In the genomic region with DNA sequence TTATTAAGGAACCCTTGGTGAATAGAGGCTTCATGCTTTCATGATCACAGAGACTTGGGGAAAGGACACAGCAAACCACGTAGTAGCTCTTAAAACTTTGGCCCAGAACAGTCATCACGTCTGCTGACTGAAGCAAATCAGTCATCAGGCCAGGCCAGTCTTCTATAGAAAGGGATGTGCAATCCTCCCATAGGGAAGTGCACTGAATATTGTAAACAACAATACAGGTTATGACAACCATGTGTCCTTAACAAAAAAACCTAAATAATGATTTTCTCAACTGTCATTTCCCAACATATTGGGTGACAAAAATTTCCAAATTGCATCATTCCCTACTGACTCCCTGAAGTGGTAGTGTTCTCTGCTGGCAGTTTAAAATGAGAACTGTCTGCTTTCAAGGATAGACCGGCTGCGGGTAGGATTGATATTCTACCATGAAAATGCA, we compare ENCODE assay signal across 11 cellular contexts.
DNase-seq lines count a peak whose midpoint lies in the region; ATAC-seq and TF ChIP-seq lines count a peak whose summit lies in the region.
"Had no signal": no experiment of that assay in that cellular context is flagged by ENCODE, and none has a peak within 500 bp of the region (broad histone marks: within the 10 kb centered on the region; RNA-seq: fewer than 3 reads in every experiment).

No MANE protein-coding gene starts in this region.

- peaks cover 1% of the 10 kb centered on the region for H3K27me3 Mint-ChIP-seq in endothelial cell (ENCODE audit: unreplicated experiment)

- no peaks in the 10 kb centered on the region for H3K9me3 ChIP-seq in mesodermal cell (ENCODE audit: control insufficient read depth, low read length)

- peak overlapping the region; percentile 46 for H3K27ac ChIP-seq in mesodermal cell (ENCODE audit: low read depth, low read length, severe bottlenecking)

- TF ChIP-seq POLR2A in lower leg skin (IDR thresholded peaks at IDR 0.05) = no peak

- 50 to 89% methylated on average over 1 to 3 of the region's 4 CpGs for WGBS in mesodermal cell (ENCODE audit: insufficient coverage in 2 of 2), 2 experiments
- WGBS in lower leg skin, 2 donors = 53 to 57% methylated on average over 4 of the region's 4 CpGs

- TF ChIP-seq CTCF in endothelial cell (IDR thresholded peaks at IDR 0.05; ENCODE audit: unreplicated experiment) (no peak), lower leg skin (IDR thresholded peaks at IDR 0.05) (no peak)

- H3K4me3 Mint-ChIP-seq in endothelial cell (ENCODE audit: unreplicated experiment) = no peak overlapping the region
- H3K4me3 Mint-ChIP-seq: activated naive CD4-positive, alpha-beta T cell treated with anti-CD3 and anti-CD28 coated beads, Interleukin-2, amount 50 U/mL, for 24 hours had no signal

- H3K9me3 Mint-ChIP-seq in endothelial cell (ENCODE audit: unreplicated experiment) = no peaks in the 10 kb centered on the region
- H3K9me3 Mint-ChIP-seq: activated naive CD4-positive, alpha-beta T cell treated with anti-CD3 and anti-CD28 coated beads, Interleukin-2, amount 50 U/mL, for 24 hours had no signal

- H3K4me1 Mint-ChIP-seq in endothelial cell (ENCODE audit: unreplicated experiment) = no peaks in the 10 kb centered on the region

- H3K4me3 ChIP-seq in mesodermal cell (ENCODE audit: extremely low read depth, insufficient read depth, low read length, poor library complexity, severe bottlenecking) (no peak overlapping the region), lower leg skin (ENCODE audit: low read depth, poor library complexity, severe bottlenecking) (no peak overlapping the region)

- DNase-seq in EL (peak; percentile 49), SIG-M5 treated with dmso at 0.1 percent for 504 hours (lab: John Stamatoyannopoulos, UW; ENCODE audit: unreplicated experiment) (peak; percentile 78), endothelial cell (ENCODE audit: low spot score) (no peak), lower leg skin (ENCODE audit: low spot score in 2 of 2) (no peak)
- no peak for DNase-seq in stimulated activated CD4-positive, alpha-beta T cell treated with anti-CD3 and anti-CD28 coated beads, Interleukin-15, amount 100 ng/mL, for 24 hours
- DNase-seq: NCI-H1417, T-helper 1 cell had no signal

- H3K27ac Mint-ChIP-seq in endothelial cell (ENCODE audit: unreplicated experiment) = no peak overlapping the region
- H3K27ac Mint-ChIP-seq: activated naive CD4-positive, alpha-beta T cell treated with anti-CD3 and anti-CD28 coated beads, Interleukin-2, amount 50 U/mL, for 24 hours had no signal

- H3K36me3 ChIP-seq in mesodermal cell (ENCODE audit: control insufficient read depth, insufficient read depth, low read length) = no peaks in the 10 kb centered on the region

- peaks cover 53% of the 10 kb centered on the region for H3K4me1 ChIP-seq in mesodermal cell (ENCODE audit: control insufficient read depth, insufficient read depth, low read length, poor library complexity, severe bottlenecking)

- intact Hi-C loops in lower leg skin (cut with DNase I; ENCODE audit: low total_unique reads) = no loop called here

- no peaks in the 10 kb centered on the region for H3K36me3 Mint-ChIP-seq in endothelial cell (ENCODE audit: low read depth, unreplicated experiment)
- H3K36me3 Mint-ChIP-seq: activated naive CD4-positive, alpha-beta T cell treated with anti-CD3 and anti-CD28 coated beads, Interleukin-2, amount 50 U/mL, for 24 hours had no signal

- ATAC-seq in HG02885 (IDR thresholded peaks at IDR 0.05; ENCODE audit: poor library complexity, unreplicated experiment) = peak; percentile 53
- no peak for ATAC-seq in GM19328 (IDR thresholded peaks at IDR 0.05; ENCODE audit: unreplicated experiment)

Comparison
In these comparisons a context has a peak if more than half of its experiments do, and no peak if none do; other contexts are left out.
1. DNase-seq: peak in EL (single experiment) and SIG-M5 treated with dmso at 0.1 percent for 504 hours (single experiment); none in stimulated activated CD4-positive, alpha-beta T cell treated with anti-CD3 and anti-CD28 coated beads, Interleukin-15, amount 100 ng/mL, for 24 hours (single experiment), endothelial cell (single experiment) and lower leg skin (0 of 2).